18 cellular contexts compared by ENCODE assay signal in the genomic region with DNA sequence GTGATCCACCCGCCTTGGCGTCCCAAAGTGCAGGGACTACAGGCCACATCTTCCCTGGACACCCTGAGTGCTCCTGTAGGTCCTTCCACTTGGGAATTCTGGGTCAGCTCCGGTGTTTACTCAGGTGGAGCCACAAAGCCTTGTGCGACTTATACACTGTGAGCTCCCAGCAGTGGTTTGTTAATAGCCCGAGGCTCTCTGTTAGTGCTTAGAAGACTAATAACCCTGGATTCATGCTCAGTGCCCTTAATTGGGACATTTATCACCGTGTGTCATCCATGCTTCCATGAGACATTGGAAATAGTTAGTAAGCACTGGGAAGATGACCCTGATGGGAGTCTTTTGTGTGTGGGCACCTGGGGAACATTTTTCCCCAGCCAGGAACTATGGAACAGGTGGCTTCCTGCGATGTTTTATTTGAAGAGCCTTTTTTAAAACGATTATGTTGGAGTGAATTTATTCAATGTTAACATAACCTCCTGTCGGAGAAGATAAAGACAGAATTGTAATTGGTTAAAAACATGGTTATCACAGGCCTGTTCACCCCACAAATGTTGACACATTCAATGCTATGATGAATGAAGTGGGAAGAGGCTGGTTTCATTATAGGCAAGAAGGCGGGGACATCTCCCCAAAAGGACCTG.
DNase-seq lines count a peak whose midpoint lies in the region; TF ChIP-seq lines count a peak whose summit lies in the region.
"Had no signal": no experiment of that assay in that cellular context is flagged by ENCODE, and none has a peak within 500 bp of the region (broad histone marks: within the 10 kb centered on the region; RNA-seq: fewer than 3 reads in every experiment).

No MANE protein-coding gene starts in this region.

- peaks cover 7% of the 10 kb centered on the region for H3K9me3 ChIP-seq in endodermal cell (ENCODE audit: control insufficient read depth, low read length)
- H3K9me3 ChIP-seq: heart left ventricle had no signal

- H3K27ac ChIP-seq in endodermal cell (ENCODE audit: low read depth, low read length): no peak overlapping the region
- H3K27ac ChIP-seq: GM23248, heart left ventricle had no signal

- DNase-seq in Daoy (ENCODE audit: low read depth) (peak; percentile 42), NCI-H146 treated with DMSO at 0.1 percent for 48 hours (lab: John Stamatoyannopoulos, UW; ENCODE audit: unreplicated experiment) (peak; percentile 99), NCI-H510A (lab: John Stamatoyannopoulos, UW) (peak; percentile 57), endodermal cell (peak; percentile 49), NCI-H1048 (lab: John Stamatoyannopoulos, UW) (no peak), SIG-M5 (lab: John Stamatoyannopoulos, UW) (no peak)
- DNase-seq in activated naive CD4-positive, alpha-beta T cell (lab: John Stamatoyannopoulos, UW): no peak
- DNase-seq in stimulated activated CD4-positive, alpha-beta T cell treated with anti-CD3 and anti-CD28 coated beads, Interleukin-1b, Interleukin-23, amount 100 ng/mL, for 48 hours: no peak
- DNase-seq: activated CD8-positive, alpha-beta T cell treated with anti-CD3 and anti-CD28 coated beads for 36 hours; CD8-positive, alpha-beta memory T cell; effector CD4-positive, alpha-beta T cell; GM23248; heart left ventricle; kidney; MV-4-11; stimulated activated CD4-positive, alpha-beta T cell treated with anti-CD3 and anti-CD28 coated beads, Interleukin-15, amount 100 ng/mL, for 24 hours had no signal

- H3K27me3 ChIP-seq in endodermal cell (ENCODE audit: control insufficient read depth, insufficient read depth, low read length, poor library complexity, severe bottlenecking): no peaks in the 10 kb centered on the region
- H3K27me3 ChIP-seq: heart left ventricle had no signal

- peaks cover 22% of the 10 kb centered on the region for H3K9me3 Mint-ChIP-seq in endodermal cell

- no peak overlapping the region for H3K4me3 Mint-ChIP-seq in endodermal cell
- H3K4me3 Mint-ChIP-seq: activated CD8-positive, alpha-beta T cell treated with anti-CD3 and anti-CD28 coated beads for 36 hours; activated T-helper 1 cell treated with anti-CD3 and anti-CD28 coated beads, Interleukin-12 subunit alpha, Interleukin-12 subunit beta, Interleukin-2, Interleukin-4 antibody, amounts not matched to agents 30 ng/mL and 10 ng/mL and 1 ng/mL, durations not matched to agents 14 hours and 24 hours and 36 hours; CD8-positive, alpha-beta memory T cell; nephron had no signal

- TF ChIP-seq CTCF in endodermal cell (conservative IDR thresholded peaks at IDR 0.05): no peak

- no peaks in the 10 kb centered on the region for H3K27me3 Mint-ChIP-seq in endodermal cell (ENCODE audit: insufficient read depth)

- peaks cover 2% of the 10 kb centered on the region for H3K36me3 Mint-ChIP-seq in endodermal cell (ENCODE audit: low read depth)
- H3K36me3 Mint-ChIP-seq: CD8-positive, alpha-beta memory T cell had no signal

- WGBS in endodermal cell (ENCODE audit: insufficient coverage in 1 of 2, insufficient read length in 1 of 2), 2 experiments: 78 to 87% methylated on average over 8 to 10 of the region's 10 CpGs

- no peaks in the 10 kb centered on the region for H3K4me1 ChIP-seq in endodermal cell (ENCODE audit: control insufficient read depth, insufficient read depth, low read length)
- H3K4me1 ChIP-seq: heart left ventricle had no signal

- peaks cover 45% of the 10 kb centered on the region for H3K4me1 Mint-ChIP-seq in endodermal cell
- H3K4me1 Mint-ChIP-seq: CD8-positive, alpha-beta memory T cell had no signal

- no peak overlapping the region for H3K4me3 ChIP-seq in endodermal cell (ENCODE audit: low read length)
- H3K4me3 ChIP-seq: GM23248, heart left ventricle had no signal

- no peak overlapping the region for H3K27ac Mint-ChIP-seq in endodermal cell
- H3K27ac Mint-ChIP-seq: activated CD8-positive, alpha-beta T cell treated with anti-CD3 and anti-CD28 coated beads for 36 hours; activated T-helper 1 cell treated with anti-CD3 and anti-CD28 coated beads, Interleukin-12 subunit alpha, Interleukin-12 subunit beta, Interleukin-2, Interleukin-4 antibody, amounts not matched to agents 30 ng/mL and 10 ng/mL and 1 ng/mL, durations not matched to agents 14 hours and 24 hours and 36 hours; CD8-positive, alpha-beta memory T cell; nephron had no signal

- H3K36me3 ChIP-seq in endodermal cell (ENCODE audit: control insufficient read depth, insufficient read depth, low read length): no peaks in the 10 kb centered on the region

- H3K9ac ChIP-seq in endodermal cell (ENCODE audit: extremely low read depth, low read length, poor library complexity, severe bottlenecking): no peak overlapping the region
- H3K9ac ChIP-seq: GM23248 had no signal

Comparison
In these comparisons a context has a peak if more than half of its experiments do, and no peak if none do; other contexts are left out.
1. DNase-seq: peak in Daoy (single experiment), NCI-H146 treated with DMSO at 0.1 percent for 48 hours (single experiment), NCI-H510A (single experiment) and endodermal cell (single experiment); none in NCI-H1048 (single experiment), SIG-M5 (single experiment), activated naive CD4-positive, alpha-beta T cell (0 of 4) and stimulated activated CD4-positive, alpha-beta T cell treated with anti-CD3 and anti-CD28 coated beads, Interleukin-1b, Interleukin-23, amount 100 ng/mL, for 48 hours (single experiment).